ENCODE assay signal across 36 cellular contexts in genomic region chr2:204361738-204362137, GRCh38.
"Had no signal": no experiment of that assay in that cellular context is flagged by ENCODE, and none has a peak within 500 bp of the region (broad histone marks: within the 10 kb centered on the region; RNA-seq: fewer than 3 reads in every experiment).

No MANE protein-coding gene starts in this region.

- H3K27ac Mint-ChIP-seq: activated naive CD4-positive, alpha-beta T cell treated with anti-CD3 and anti-CD28 coated beads for 36 hours; activated naive CD4-positive, alpha-beta T cell treated with anti-CD3 and anti-CD28 coated beads, Interleukin-2, amount 10 ng/mL, durations not matched to agents 7 days and 5 days; activated naive CD4-positive, alpha-beta T cell treated with anti-CD3 and anti-CD28 coated beads, Interleukin-2, amount 50 U/mL, for 24 hours; activated naive CD4-positive, alpha-beta T cell treated with anti-CD3 and anti-CD28 coated beads, Interleukin-2, amount 50 U/mL, for 72 hours; activated naive CD8-positive, alpha-beta T cell; activated naive CD8-positive, alpha-beta T cell treated with anti-CD3 and anti-CD28 coated beads for 36 hours; activated naive CD8-positive, alpha-beta T cell treated with anti-CD3 and anti-CD28 coated beads, Interleukin-2, amount 10 ng/mL, durations not matched to agents 7 days and 5 days; activated naive CD8-positive, alpha-beta T cell treated with anti-CD3 and anti-CD28 coated beads, Interleukin-2, amount 50 U/mL, for 24 hours; activated T-cell treated with anti-CD3 and anti-CD28 coated beads, Interleukin-2, amount 50 U/mL, for 24 hours; activated T-cell treated with anti-CD3 and anti-CD28 coated beads, Interleukin-2, amount 50 U/mL, for 72 hours; activated T-helper 1 cell treated with anti-CD3 and anti-CD28 coated beads, Interleukin-12 subunit alpha, Interleukin-12 subunit beta, Interleukin-2, Interleukin-4 antibody, amounts not matched to agents 30 ng/mL and 10 ng/mL and 1 ng/mL, durations not matched to agents 14 hours and 24 hours and 36 hours; activated T-helper 17 cell treated with anti-CD3 and anti-CD28 coated beads, Interleukin-2, amount 50 U/mL, for 72 hours; activated T-helper 2 cell treated with anti-CD3 and anti-CD28 coated beads, Interferon-gamma antibody, Interleukin-2, Interleukin-4, amounts not matched to agents 10 μg/mL and 5 μg/mL and 100 μg/mL, durations not matched to agents 14 hours and 24 hours and 36 hours had no signal

- DNase-seq: activated effector memory CD4-positive, alpha-beta T cell treated with anti-CD3 and anti-CD28 coated beads, Interleukin-2, amount 50 U/mL, for 16 hours; activated effector memory CD4-positive, alpha-beta T cell treated with Interleukin-2 at 50 U/mL for 16 hours; activated gamma-delta T cell; activated gamma-delta T cell treated with Interleukin-2 at 50 U/mL for 16 hours; activated naive CD4-positive, alpha-beta T cell; activated naive CD4-positive, alpha-beta T cell treated with anti-CD3 and anti-CD28 coated beads for 36 hours; activated naive CD4-positive, alpha-beta T cell treated with anti-CD3 and anti-CD28 coated beads, Interleukin-2, amount 10 ng/mL, durations not matched to agents 7 days and 5 days; activated naive CD4-positive, alpha-beta T cell treated with anti-CD3 and anti-CD28 coated beads, Interleukin-2, amount 50 U/mL, for 16 hours; activated naive CD4-positive, alpha-beta T cell treated with Interleukin-2 at 50 U/mL for 16 hours; activated naive CD8-positive, alpha-beta T cell treated with anti-CD3 and anti-CD28 coated beads for 36 hours; activated naive CD8-positive, alpha-beta T cell treated with anti-CD3 and anti-CD28 coated beads, Interleukin-2, amount 10 ng/mL, durations not matched to agents 7 days and 5 days; activated naive CD8-positive, alpha-beta T cell treated with anti-CD3 and anti-CD28 coated beads, Interleukin-2, amount 50 U/mL, for 24 hours; activated T-cell treated with anti-CD3 and anti-CD28 coated beads, Interleukin-2, amount 50 U/mL, for 24 hours; activated T-cell treated with anti-CD3 and anti-CD28 coated beads, Interleukin-2, amount 50 U/mL, for 4 hours; activated T-cell treated with anti-CD3 and anti-CD28 coated beads, Interleukin-2, amount 50 U/mL, for 48 hours; activated T-cell treated with anti-CD3 and anti-CD28 coated beads, Interleukin-2, amount 50 U/mL, for 72 hours; adrenal gland; amniotic stem cell; amygdala; aorta; body of pancreas; brain microvascular endothelial cell; caudate nucleus; central memory CD4-positive, alpha-beta T cell; cerebellar nuclear complex had no signal

- H3K36me3 ChIP-seq: adrenal gland, ascending aorta, brain microvascular endothelial cell, breast epithelium, cardiac muscle cell had no signal

- H3K9me3 Mint-ChIP-seq: activated naive CD4-positive, alpha-beta T cell treated with anti-CD3 and anti-CD28 coated beads for 36 hours; activated naive CD4-positive, alpha-beta T cell treated with anti-CD3 and anti-CD28 coated beads, Interleukin-2, amount 10 ng/mL, durations not matched to agents 7 days and 5 days; activated naive CD4-positive, alpha-beta T cell treated with anti-CD3 and anti-CD28 coated beads, Interleukin-2, amount 50 U/mL, for 24 hours; activated naive CD4-positive, alpha-beta T cell treated with anti-CD3 and anti-CD28 coated beads, Interleukin-2, amount 50 U/mL, for 72 hours; activated naive CD8-positive, alpha-beta T cell treated with anti-CD3 and anti-CD28 coated beads for 36 hours; activated naive CD8-positive, alpha-beta T cell treated with anti-CD3 and anti-CD28 coated beads, Interleukin-2, amount 10 ng/mL, durations not matched to agents 7 days and 5 days; activated naive CD8-positive, alpha-beta T cell treated with anti-CD3 and anti-CD28 coated beads, Interleukin-2, amount 50 U/mL, for 24 hours; activated T-cell treated with anti-CD3 and anti-CD28 coated beads, Interleukin-2, amount 50 U/mL, for 24 hours; activated T-cell treated with anti-CD3 and anti-CD28 coated beads, Interleukin-2, amount 50 U/mL, for 4 hours; activated T-cell treated with anti-CD3 and anti-CD28 coated beads, Interleukin-2, amount 50 U/mL, for 72 hours; activated T-helper 1 cell treated with anti-CD3 and anti-CD28 coated beads, Interleukin-12 subunit alpha, Interleukin-12 subunit beta, Interleukin-2, Interleukin-4 antibody, amounts not matched to agents 30 ng/mL and 10 ng/mL and 1 ng/mL, durations not matched to agents 14 hours and 24 hours and 36 hours; activated T-helper 17 cell treated with anti-CD3 and anti-CD28 coated beads, Interleukin-2, amount 50 U/mL, for 72 hours; activated T-helper 2 cell treated with anti-CD3 and anti-CD28 coated beads, Interferon-gamma antibody, Interleukin-2, Interleukin-4, amounts not matched to agents 10 μg/mL and 5 μg/mL and 100 μg/mL, durations not matched to agents 14 hours and 24 hours and 36 hours; brain; central memory CD8-positive, alpha-beta T cell had no signal

- H3K4me3 ChIP-seq: adrenal gland, ascending aorta, body of pancreas, breast epithelium, cardiac muscle cell had no signal

- H3K36me3 Mint-ChIP-seq: activated naive CD4-positive, alpha-beta T cell treated with anti-CD3 and anti-CD28 coated beads, Interleukin-2, amount 10 ng/mL, durations not matched to agents 7 days and 5 days; activated naive CD4-positive, alpha-beta T cell treated with anti-CD3 and anti-CD28 coated beads, Interleukin-2, amount 50 U/mL, for 24 hours; activated naive CD4-positive, alpha-beta T cell treated with anti-CD3 and anti-CD28 coated beads, Interleukin-2, amount 50 U/mL, for 72 hours; activated naive CD8-positive, alpha-beta T cell; activated naive CD8-positive, alpha-beta T cell treated with anti-CD3 and anti-CD28 coated beads for 36 hours; activated naive CD8-positive, alpha-beta T cell treated with anti-CD3 and anti-CD28 coated beads, Interleukin-2, amount 10 ng/mL, durations not matched to agents 7 days and 5 days; brain had no signal

- H3K27me3 ChIP-seq: ascending aorta, body of pancreas, brain microvascular endothelial cell, breast epithelium, cardiac muscle cell had no signal

- H3K4me1 Mint-ChIP-seq: activated naive CD4-positive, alpha-beta T cell treated with anti-CD3 and anti-CD28 coated beads, Interleukin-2, amount 10 ng/mL, durations not matched to agents 7 days and 5 days; activated naive CD4-positive, alpha-beta T cell treated with anti-CD3 and anti-CD28 coated beads, Interleukin-2, amount 50 U/mL, for 24 hours; activated naive CD8-positive, alpha-beta T cell treated with anti-CD3 and anti-CD28 coated beads for 36 hours; activated naive CD8-positive, alpha-beta T cell treated with anti-CD3 and anti-CD28 coated beads, Interleukin-2, amount 10 ng/mL, durations not matched to agents 7 days and 5 days; activated naive CD8-positive, alpha-beta T cell treated with anti-CD3 and anti-CD28 coated beads, Interleukin-2, amount 50 U/mL, for 24 hours; activated T-helper 17 cell treated with anti-CD3 and anti-CD28 coated beads, Interleukin-2, amount 50 U/mL, for 72 hours; central memory CD8-positive, alpha-beta T cell had no signal

- H3K27ac ChIP-seq: adrenal gland, ascending aorta, body of pancreas, brain microvascular endothelial cell, breast epithelium, cardiac muscle cell had no signal

- H3K4me3 Mint-ChIP-seq: activated naive CD4-positive, alpha-beta T cell treated with anti-CD3 and anti-CD28 coated beads for 36 hours; activated naive CD4-positive, alpha-beta T cell treated with anti-CD3 and anti-CD28 coated beads, Interleukin-2, amount 10 ng/mL, durations not matched to agents 7 days and 5 days; activated naive CD4-positive, alpha-beta T cell treated with anti-CD3 and anti-CD28 coated beads, Interleukin-2, amount 50 U/mL, for 24 hours; activated naive CD8-positive, alpha-beta T cell; activated naive CD8-positive, alpha-beta T cell treated with anti-CD3 and anti-CD28 coated beads for 36 hours; activated naive CD8-positive, alpha-beta T cell treated with anti-CD3 and anti-CD28 coated beads, Interleukin-2, amount 10 ng/mL, durations not matched to agents 7 days and 5 days; activated naive CD8-positive, alpha-beta T cell treated with anti-CD3 and anti-CD28 coated beads, Interleukin-2, amount 50 U/mL, for 24 hours; activated T-cell treated with anti-CD3 and anti-CD28 coated beads, Interleukin-2, amount 50 U/mL, for 24 hours; activated T-cell treated with anti-CD3 and anti-CD28 coated beads, Interleukin-2, amount 50 U/mL, for 4 hours; activated T-cell treated with anti-CD3 and anti-CD28 coated beads, Interleukin-2, amount 50 U/mL, for 72 hours; activated T-helper 1 cell treated with anti-CD3 and anti-CD28 coated beads, Interleukin-12 subunit alpha, Interleukin-12 subunit beta, Interleukin-2, Interleukin-4 antibody, amounts not matched to agents 30 ng/mL and 10 ng/mL and 1 ng/mL, durations not matched to agents 14 hours and 24 hours and 36 hours; activated T-helper 17 cell treated with anti-CD3 and anti-CD28 coated beads, Interleukin-2, amount 50 U/mL, for 72 hours; brain; central memory CD8-positive, alpha-beta T cell had no signal

- H3K9me3 ChIP-seq: adrenal gland, ascending aorta, body of pancreas, breast epithelium had no signal
